ENCODE assay signal across 23 cellular contexts in genomic region chr5:72499730-72500129, GRCh38. TPM values are rescaled to one million over a fixed set of nuclear protein-coding genes. Genes with fewer than 3 reads are reported as not detected.
DNase-seq lines count a peak whose midpoint lies in the region; ATAC-seq and TF ChIP-seq lines count a peak whose summit lies in the region.
"Had no signal": no experiment of that assay in that cellular context is flagged by ENCODE, and none has a peak within 500 bp of the region (broad histone marks: within the 10 kb centered on the region; RNA-seq: fewer than 3 reads in every experiment).

No MANE protein-coding gene starts in this region.

- H3K27me3 ChIP-seq in esophagus muscularis mucosa = no peaks in the 10 kb centered on the region
- H3K27me3 ChIP-seq in psoas muscle (ENCODE audit: insufficient read depth in 3 of 3, low read length in 2 of 3) = no peaks in the 10 kb centered on the region
- no peaks in the 10 kb centered on the region for H3K27me3 ChIP-seq in CD8-positive, alpha-beta T cell (ENCODE audit: insufficient read depth, low read length)
- H3K27me3 ChIP-seq: tibial nerve had no signal

- TF ChIP-seq CTCF in esophagus muscularis mucosa (IDR thresholded peaks at IDR 0.05) = no peak
- TF ChIP-seq CTCF in psoas muscle (IDR thresholded peaks at IDR 0.05) = no peak
- no peak for TF ChIP-seq CTCF in CD8-positive, alpha-beta T cell (IDR thresholded peaks at IDR 0.05)

- H3K9me3 ChIP-seq in esophagus muscularis mucosa (no peaks in the 10 kb centered on the region), psoas muscle (no peaks in the 10 kb centered on the region)
- no peaks in the 10 kb centered on the region for H3K9me3 ChIP-seq in CD8-positive, alpha-beta T cell (ENCODE audit: low read length)
- H3K9me3 ChIP-seq: prostate gland, tibial nerve had no signal

- no peak overlapping the region for H3K27ac Mint-ChIP-seq in CD8-positive, alpha-beta T cell
- H3K27ac Mint-ChIP-seq in activated CD4-positive, alpha-beta memory T cell treated with anti-CD3 and anti-CD28 coated beads, Interleukin-2, amount 10 ng/mL, durations not matched to agents 7 days and 5 days = no peak overlapping the region
- H3K27ac Mint-ChIP-seq: activated CD8-positive, alpha-beta T cell treated with anti-CD3 and anti-CD28 coated beads, Interleukin-2, amount 10 ng/mL, durations not matched to agents 7 days and 5 days; activated naive CD4-positive, alpha-beta T cell treated with anti-CD3 and anti-CD28 coated beads, Interleukin-2, amount 50 U/mL, for 72 hours; stimulated activated naive CD8-positive, alpha-beta T cell treated with anti-CD3 and anti-CD28 coated beads, Interleukin-15, Interleukin-2, amounts not matched to agents 100 ng/mL and 50 ng/mL, for 24 hours had no signal

- WGBS in esophagus muscularis mucosa = 79% methylated on average over 12 of the region's 12 CpGs
- WGBS in psoas muscle, 3 donors = 65 to 77% (median 74%) methylated on average over 12 of the region's 12 CpGs

- DNase-seq in esophagus muscularis mucosa (ENCODE audit: extremely low spot score) (peak; percentile 90), left lobe of liver (ENCODE audit: low spot score) (no peak), psoas muscle (peak; percentile 19 to 60), NCI-H526 treated with DMSO at 0.1 percent for 48 hours (lab: John Stamatoyannopoulos, UW) (no peak)
- DNase-seq in CD8-positive, alpha-beta T cell = no peak
- no peak for DNase-seq in activated CD4-positive, alpha-beta memory T cell treated with anti-CD3 and anti-CD28 coated beads, Interleukin-2, amount 10 ng/mL, durations not matched to agents 7 days and 5 days
- DNase-seq: activated CD8-positive, alpha-beta T cell treated with anti-CD3 and anti-CD28 coated beads, Interleukin-2, amount 10 ng/mL, durations not matched to agents 7 days and 5 days; activated T-cell treated with anti-CD3 and anti-CD28 coated beads for 4 hours; DMS79 treated with DMSO at 0.1 percent for 48 hours; glutamatergic neuron; Kasumi-1; NCI-H1436; NCI-H446; NCI-H82 had no signal

- no peaks in the 10 kb centered on the region for H3K4me1 Mint-ChIP-seq in CD8-positive, alpha-beta T cell (ENCODE audit: low read depth)
- H3K4me1 Mint-ChIP-seq in activated CD4-positive, alpha-beta memory T cell treated with anti-CD3 and anti-CD28 coated beads, Interleukin-2, amount 10 ng/mL, durations not matched to agents 7 days and 5 days = no peaks in the 10 kb centered on the region

- CTCF ChIA-PET in CD8-positive, alpha-beta T cell (lab: Charles Lee) = no interaction called here
- CTCF ChIA-PET in activated CD4-positive, alpha-beta memory T cell treated with anti-CD3 and anti-CD28 coated beads, Interleukin-2, amount 10 ng/mL, durations not matched to agents 7 days and 5 days (lab: Charles Lee) = no interaction called here

- POLR2A ChIA-PET in CD8-positive, alpha-beta T cell (lab: Charles Lee) = no interaction called here
- POLR2A ChIA-PET in activated CD4-positive, alpha-beta memory T cell treated with anti-CD3 and anti-CD28 coated beads, Interleukin-2, amount 10 ng/mL, durations not matched to agents 7 days and 5 days (lab: Charles Lee) = no interaction called here

- H3K4me3 ChIP-seq in esophagus muscularis mucosa (no peak overlapping the region), psoas muscle (no peak overlapping the region)
- no peak overlapping the region for H3K4me3 ChIP-seq in CD8-positive, alpha-beta T cell (ENCODE audit: low read depth, low read length)
- H3K4me3 ChIP-seq: prostate gland, skin epidermis, tibial nerve had no signal

- H3K4me1 ChIP-seq in esophagus muscularis mucosa (peaks cover 8 to 31% (median 14%) of the 10 kb centered on the region in 4 donors), psoas muscle (peaks cover 26% of the 10 kb centered on the region)
- H3K4me1 ChIP-seq in CD8-positive, alpha-beta T cell (ENCODE audit: insufficient read depth, low read length) = no peaks in the 10 kb centered on the region

- H3K27me3 Mint-ChIP-seq in CD8-positive, alpha-beta T cell (ENCODE audit: low read depth) = peaks cover 10% of the 10 kb centered on the region
- H3K27me3 Mint-ChIP-seq in activated CD4-positive, alpha-beta memory T cell treated with anti-CD3 and anti-CD28 coated beads, Interleukin-2, amount 10 ng/mL, durations not matched to agents 7 days and 5 days = peaks cover 13% of the 10 kb centered on the region

- TF ChIP-seq POLR2A in esophagus muscularis mucosa (IDR thresholded peaks at IDR 0.05; ENCODE audit: low read depth) = no peak

- H3K27ac ChIP-seq in esophagus muscularis mucosa (replicated peaks in 1 of 4) (peak overlapping the region; percentile 7 to 46 (median 35)), psoas muscle (peak overlapping the region; percentile 44)
- no peak overlapping the region for H3K27ac ChIP-seq in CD8-positive, alpha-beta T cell (ENCODE audit: low read depth, low read length)
- H3K27ac ChIP-seq: C4-2B, prostate gland had no signal

- peak; percentile 40 for ATAC-seq in left lobe of liver
- ATAC-seq in psoas muscle = peak in 1 of 4 donors; percentile 28
- no peak for ATAC-seq in CD8-positive, alpha-beta T cell
- no peak for ATAC-seq in HG02938 (IDR thresholded peaks at IDR 0.05; ENCODE audit: unreplicated experiment)
- ATAC-seq: activated CD8-positive, alpha-beta T cell treated with anti-CD3 and anti-CD28 coated beads, Interleukin-2, amount 10 ng/mL, durations not matched to agents 7 days and 5 days; activated naive CD4-positive, alpha-beta T cell treated with anti-CD3 and anti-CD28 coated beads, Interleukin-2, amount 50 U/mL, for 72 hours had no signal

- no peak for TF ChIP-seq EP300 in esophagus muscularis mucosa (IDR thresholded peaks at IDR 0.05)

- no peaks in the 10 kb centered on the region for H3K36me3 Mint-ChIP-seq in CD8-positive, alpha-beta T cell
- no peaks in the 10 kb centered on the region for H3K36me3 Mint-ChIP-seq in activated CD4-positive, alpha-beta memory T cell treated with anti-CD3 and anti-CD28 coated beads, Interleukin-2, amount 10 ng/mL, durations not matched to agents 7 days and 5 days (ENCODE audit: low read depth)
- H3K36me3 Mint-ChIP-seq: activated naive CD4-positive, alpha-beta T cell treated with anti-CD3 and anti-CD28 coated beads, Interleukin-2, amount 50 U/mL, for 72 hours had no signal

- intact Hi-C loops in esophagus muscularis mucosa (cut with DNase I) = no loop called here
- intact Hi-C loops in psoas muscle (cut with DNase I) = loop anchor here in 1 of 2 donors (2.0 kb wide), 1 partner anchor 17 kb away; no protein-coding TSS in a partner anchor
- intact Hi-C loops in CD8-positive, alpha-beta T cell (cut with DNase I, micrococcal nuclease) = no loop called here

- H3K4me3 Mint-ChIP-seq in CD8-positive, alpha-beta T cell = no peak overlapping the region
- H3K4me3 Mint-ChIP-seq in activated CD4-positive, alpha-beta memory T cell treated with anti-CD3 and anti-CD28 coated beads, Interleukin-2, amount 10 ng/mL, durations not matched to agents 7 days and 5 days = no peak overlapping the region
- H3K4me3 Mint-ChIP-seq: activated CD8-positive, alpha-beta T cell treated with anti-CD3 and anti-CD28 coated beads, Interleukin-2, amount 10 ng/mL, durations not matched to agents 7 days and 5 days; stimulated activated naive CD8-positive, alpha-beta T cell treated with anti-CD3 and anti-CD28 coated beads, Interleukin-15, Interleukin-2, amounts not matched to agents 100 ng/mL and 50 ng/mL, for 24 hours had no signal

- H3K36me3 ChIP-seq in esophagus muscularis mucosa = no peaks in the 10 kb centered on the region
- no peaks in the 10 kb centered on the region for H3K36me3 ChIP-seq in psoas muscle (ENCODE audit: insufficient read depth in 1 of 2, low read depth in 1 of 2)
- no peaks in the 10 kb centered on the region for H3K36me3 ChIP-seq in CD8-positive, alpha-beta T cell (ENCODE audit: insufficient read depth, low read length)
- H3K36me3 ChIP-seq: prostate gland, tibial nerve had no signal

- no peaks in the 10 kb centered on the region for H3K9me3 Mint-ChIP-seq in CD8-positive, alpha-beta T cell
- no peaks in the 10 kb centered on the region for H3K9me3 Mint-ChIP-seq in activated CD4-positive, alpha-beta memory T cell treated with anti-CD3 and anti-CD28 coated beads, Interleukin-2, amount 10 ng/mL, durations not matched to agents 7 days and 5 days
- H3K9me3 Mint-ChIP-seq: activated naive CD4-positive, alpha-beta T cell treated with anti-CD3 and anti-CD28 coated beads, Interleukin-2, amount 50 U/mL, for 72 hours; stimulated activated naive CD8-positive, alpha-beta T cell treated with anti-CD3 and anti-CD28 coated beads, Interleukin-15, Interleukin-2, amounts not matched to agents 100 ng/mL and 50 ng/mL, for 24 hours had no signal

RNA-seq across cellular contexts. Expression of gene ZNF366, which starts 7.5 kb away (rescaled TPM):
- total RNA-seq in esophagus muscularis mucosa = 10 to 100 TPM in 1 of 4 donors, 1 to 10 TPM in 3; 3.1 to 11.1 (median 5.0) TPM
- 1.7 TPM for total RNA-seq in left lobe of liver
- 1 to 10 TPM; 3.4 to 6.6 (median 3.9) TPM for total RNA-seq in psoas muscle
- 1 to 10 TPM; 1.2 to 1.4 (median 1.3) TPM for polyA plus RNA-seq in psoas muscle
- total RNA-seq in CD8-positive, alpha-beta T cell = not detected
- total RNA-seq in activated CD4-positive, alpha-beta memory T cell treated with anti-CD3 and anti-CD28 coated beads, Interleukin-2, amount 10 ng/mL, durations not matched to agents 7 days and 5 days = not detected
- total RNA-seq: activated CD8-positive, alpha-beta T cell treated with anti-CD3 and anti-CD28 coated beads, Interleukin-2, amount 10 ng/mL, durations not matched to agents 7 days and 5 days; activated naive CD4-positive, alpha-beta T cell treated with anti-CD3 and anti-CD28 coated beads, Interleukin-2, amount 50 U/mL, for 72 hours; RPMI7951; T-helper 1 cell treated with Interleukin-12 subunit alpha and Interleukin-12 subunit beta and Interleukin-4 antibody, amounts not matched to agents 30 ng/mL and 1 ng/mL, for 36 hours had no signal

Comparison
In these comparisons a context has a peak if more than half of its experiments do, and no peak if none do; other contexts are left out.
1. DNase-seq: peak in esophagus muscularis mucosa (single experiment) and psoas muscle (2 of 2); none in left lobe of liver (single experiment), NCI-H526 treated with DMSO at 0.1 percent for 48 hours (single experiment), CD8-positive, alpha-beta T cell (0 of 7) and activated CD4-positive, alpha-beta memory T cell treated with anti-CD3 and anti-CD28 coated beads, Interleukin-2, amount 10 ng/mL, durations not matched to agents 7 days and 5 days (single experiment).